10 cellular contexts compared by ENCODE assay signal in the genomic region with DNA sequence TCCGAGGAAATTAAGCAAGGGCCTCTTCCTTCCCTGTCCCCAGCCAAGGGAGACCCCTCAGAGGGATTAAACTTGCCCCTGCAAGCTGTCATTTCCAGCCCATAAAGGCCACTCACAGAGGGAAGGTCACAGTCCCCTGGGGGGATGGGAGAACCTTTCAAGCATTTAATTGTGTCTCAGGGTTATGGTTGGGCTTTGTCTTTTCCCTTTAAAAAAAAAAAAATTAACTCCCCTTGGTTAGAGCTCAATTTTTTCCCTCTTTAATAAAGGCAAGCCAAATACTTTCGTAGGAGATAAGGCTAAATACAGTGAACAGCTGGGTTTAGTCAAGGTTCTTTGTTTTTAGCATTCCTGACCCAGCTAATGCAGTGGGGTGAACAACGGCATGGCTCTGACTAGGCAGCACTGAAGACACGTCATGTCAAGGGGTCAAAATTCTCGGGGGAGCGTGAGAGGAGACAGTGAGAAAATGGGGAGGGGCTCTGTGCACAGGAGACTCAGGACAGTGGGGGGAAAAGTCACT. TPM values are rescaled to one million over a fixed set of nuclear protein-coding genes. Genes with fewer than 3 reads are reported as not detected.
DNase-seq lines count a peak whose midpoint lies in the region; ATAC-seq and TF ChIP-seq lines count a peak whose summit lies in the region.
"Had no signal": no experiment of that assay in that cellular context is flagged by ENCODE, and none has a peak within 500 bp of the region (broad histone marks: within the 10 kb centered on the region; RNA-seq: fewer than 3 reads in every experiment).

No MANE protein-coding gene starts in this region.

- peak overlapping the region; percentile 88 for H3K18ac ChIP-seq in trophoblast cell (ENCODE audit: low read length)

- H3K9ac ChIP-seq in trophoblast cell (ENCODE audit: low read length) = no peak overlapping the region

- H3K4ac ChIP-seq in trophoblast cell (ENCODE audit: low read depth, low read length) = peak overlapping the region; percentile 82

- H3K36me3 Mint-ChIP-seq in CD4-positive, CD25-positive, alpha-beta regulatory T cell = peaks cover 37% of the 10 kb centered on the region
- H3K36me3 Mint-ChIP-seq in WTC11 = peaks cover 52% of the 10 kb centered on the region
- H3K36me3 Mint-ChIP-seq: natural killer cell had no signal

- no peak overlapping the region for H3K4me3 ChIP-seq in CD4-positive, CD25-positive, alpha-beta regulatory T cell (ENCODE audit: low read depth, low read length)
- H3K4me3 ChIP-seq in trophoblast cell (ENCODE audit: low read depth, low read length) = no peak overlapping the region

- peak overlapping the region; percentile 98 for H4K91ac ChIP-seq in trophoblast cell (ENCODE audit: low read depth, low read length)

- H3K36me3 ChIP-seq in CD4-positive, CD25-positive, alpha-beta regulatory T cell (ENCODE audit: control insufficient read depth, insufficient read depth, low read length) = no peaks in the 10 kb centered on the region
- peaks cover 23 to 25% of the 10 kb centered on the region in 2 experiments for H3K36me3 ChIP-seq in trophoblast cell (ENCODE audit: control insufficient read depth in 1 of 2, insufficient read depth in 2 of 2, low read length in 2 of 2)

- WGBS in trophoblast cell (ENCODE audit: extremely low coverage, insufficient coverage, insufficient read length) = no CpG with 5 or more reads among the region's 6 CpGs

- peak overlapping the region; percentile 67 for H2AFZ ChIP-seq in trophoblast cell (ENCODE audit: insufficient read depth, low read length, poor library complexity)

- TF ChIP-seq CTCF in WTC11 (IDR thresholded peaks at IDR 0.05) = no peak

- H3K14ac ChIP-seq in trophoblast cell (ENCODE audit: low read length) = peak overlapping the region; percentile 95

- no peaks in the 10 kb centered on the region for H3K4me1 Mint-ChIP-seq in CD4-positive, CD25-positive, alpha-beta regulatory T cell
- H3K4me1 Mint-ChIP-seq in WTC11 = peaks cover 42% of the 10 kb centered on the region
- H3K4me1 Mint-ChIP-seq: natural killer cell had no signal

- H3K27me3 ChIP-seq in CD4-positive, CD25-positive, alpha-beta regulatory T cell (ENCODE audit: control insufficient read depth, insufficient read depth, low read length) = no peaks in the 10 kb centered on the region
- H3K27me3 ChIP-seq in trophoblast cell (ENCODE audit: insufficient read depth, low read length) = no peaks in the 10 kb centered on the region

- H3K4me2 ChIP-seq in trophoblast cell (ENCODE audit: low read length) = peak overlapping the region; percentile 60

- H3K27me3 Mint-ChIP-seq in CD4-positive, CD25-positive, alpha-beta regulatory T cell = no peaks in the 10 kb centered on the region
- H3K27me3 Mint-ChIP-seq in WTC11 (ENCODE audit: low read depth) = no peaks in the 10 kb centered on the region

- H3K9me3 Mint-ChIP-seq in CD4-positive, CD25-positive, alpha-beta regulatory T cell = no peaks in the 10 kb centered on the region
- H3K9me3 Mint-ChIP-seq in WTC11 = no peaks in the 10 kb centered on the region
- H3K9me3 Mint-ChIP-seq: natural killer cell had no signal

- peak overlapping the region; percentile 96 for H2BK5ac ChIP-seq in trophoblast cell (ENCODE audit: low read depth, low read length, poor library complexity)

- H3K27ac Mint-ChIP-seq in CD4-positive, CD25-positive, alpha-beta regulatory T cell = peak overlapping the region in 2 of 3 donors; percentile 48 to 73
- H3K27ac Mint-ChIP-seq in WTC11 = peak overlapping the region; percentile 65

- H2BK120ac ChIP-seq in trophoblast cell (ENCODE audit: insufficient read depth, low read length, poor library complexity) = peak overlapping the region; percentile 98

- H3K23ac ChIP-seq in trophoblast cell (ENCODE audit: low read length) = no peak overlapping the region

- DNase-seq in CD4-positive, CD25-positive, alpha-beta regulatory T cell = no peak
- DNase-seq in WTC11 (ENCODE audit: low spot score) (no peak), cardiac septum (ENCODE audit: low spot score) (peak; percentile 70), trophoblast cell (peak in 1 of 2 donors; percentile 44), NCI-H1694 treated with DMSO at 0.1 percent for 48 hours (lab: John Stamatoyannopoulos, UW) (no peak), Ammon's horn (ENCODE audit: low spot score) (no peak), COR-L47 (lab: John Stamatoyannopoulos, UW) (no peak)
- DNase-seq: activated CD4-positive, CD25-positive, alpha-beta regulatory T cell treated with anti-CD3 and anti-CD28 coated beads, Interleukin-2, amount 50 U/mL, for 72 hours; natural killer cell had no signal

- H3K9me3 ChIP-seq in CD4-positive, CD25-positive, alpha-beta regulatory T cell (ENCODE audit: control insufficient read depth in 2 of 2, low read length in 2 of 2) = no peaks in the 10 kb centered on the region
- peaks cover 2% of the 10 kb centered on the region for H3K9me3 ChIP-seq in trophoblast cell (ENCODE audit: insufficient read depth, low read depth, low read length)

- H3K4me1 ChIP-seq in CD4-positive, CD25-positive, alpha-beta regulatory T cell (ENCODE audit: control insufficient read depth, insufficient read depth, low read length, poor library complexity, severe bottlenecking) = no peaks in the 10 kb centered on the region
- peaks cover 34 to 37% of the 10 kb centered on the region in 2 experiments for H3K4me1 ChIP-seq in trophoblast cell (ENCODE audit: control insufficient read depth in 1 of 2, insufficient read depth in 2 of 2, low read length in 2 of 2)

- no peak overlapping the region for H3K4me3 Mint-ChIP-seq in CD4-positive, CD25-positive, alpha-beta regulatory T cell
- H3K4me3 Mint-ChIP-seq in WTC11 = peak overlapping the region; percentile 3; the same call in 1 of the 2 replicates
- H3K4me3 Mint-ChIP-seq: natural killer cell had no signal

- peak overlapping the region; percentile 57 for H2AK5ac ChIP-seq in trophoblast cell (ENCODE audit: low read length)

- POLR2A ChIA-PET in WTC11 (lab: Charles Lee) = no interaction called here

- no peak overlapping the region for H3K27ac ChIP-seq in CD4-positive, CD25-positive, alpha-beta regulatory T cell (ENCODE audit: insufficient read depth, low read length, poor library complexity, severe bottlenecking)
- peak overlapping the region; percentile 95 for H3K27ac ChIP-seq in trophoblast cell (ENCODE audit: low read depth, low read length)

- peaks cover 7% of the 10 kb centered on the region for H3K79me2 ChIP-seq in trophoblast cell (ENCODE audit: control insufficient read depth, insufficient read depth, low read length, poor library complexity)

- no peak for ATAC-seq in CD4-positive, CD25-positive, alpha-beta regulatory T cell (ENCODE audit: low read depth in 2 of 2)
- ATAC-seq in WTC11 = peak; percentile 46
- no peak for ATAC-seq in GM21390 (IDR thresholded peaks at IDR 0.05; ENCODE audit: unreplicated experiment)
- ATAC-seq: natural killer cell had no signal

- peaks cover 41% of the 10 kb centered on the region for H3K79me1 ChIP-seq in trophoblast cell (ENCODE audit: low read length)

- peak overlapping the region; percentile 78 for H2BK12ac ChIP-seq in trophoblast cell (ENCODE audit: low read length)

- H4K8ac ChIP-seq in trophoblast cell (ENCODE audit: low read depth, low read length) = peak overlapping the region; percentile 89

- CTCF ChIA-PET in WTC11 (lab: Charles Lee) = interaction anchor here (0.9 to 1.5 kb wide), 2 partner anchors 36 to 299 kb away, joined by 3 read pairs; no protein-coding TSS in a partner anchor

- intact Hi-C loops in cardiac septum (cut with DNase I) = no loop called here

- peak overlapping the region; percentile 83 for H4K12ac ChIP-seq in trophoblast cell (ENCODE audit: low read depth, low read length)

TF ChIP-seq in WTC11, 78 proteins besides CTCF, POLR2A, EP300 and RAD21 (continues in another document):
- TF ChIP-seq ZNF138 (CRISPR knock-in tag; conservative IDR thresholded peaks at IDR 0.05) (no peak), GRHL2 (CRISPR knock-in tag; IDR thresholded peaks at IDR 0.05; ENCODE audit: insufficient replicate concordance, severe bottlenecking) (no peak), ZNF219 (CRISPR knock-in tag; IDR thresholded peaks at IDR 0.05; ENCODE audit: borderline replicate concordance) (no peak), SP1 (CRISPR knock-in tag; conservative IDR thresholded peaks at IDR 0.05) (no peak), SMAD4 (CRISPR knock-in tag; IDR thresholded peaks at IDR 0.05) (no peak), ESRRA (CRISPR knock-in tag; IDR thresholded peaks at IDR 0.05; ENCODE audit: borderline replicate concordance) (no peak)
- TF ChIP-seq, protein P1, sequence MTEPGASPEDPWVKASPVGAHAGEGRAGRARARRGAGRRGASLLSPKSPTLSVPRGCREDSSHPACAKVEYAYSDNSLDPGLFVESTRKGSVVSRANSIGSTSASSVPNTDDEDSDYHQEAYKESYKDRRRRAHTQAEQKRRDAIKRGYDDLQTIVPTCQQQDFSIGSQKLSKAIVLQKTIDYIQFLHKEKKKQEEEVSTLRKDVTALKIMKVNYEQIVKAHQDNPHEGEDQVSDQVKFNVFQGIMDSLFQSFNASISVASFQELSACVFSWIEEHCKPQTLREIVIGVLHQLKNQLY (CRISPR knock-in tag; IDR thresholded peaks at IDR 0.05) = no peak
- TF ChIP-seq, protein P2, sequence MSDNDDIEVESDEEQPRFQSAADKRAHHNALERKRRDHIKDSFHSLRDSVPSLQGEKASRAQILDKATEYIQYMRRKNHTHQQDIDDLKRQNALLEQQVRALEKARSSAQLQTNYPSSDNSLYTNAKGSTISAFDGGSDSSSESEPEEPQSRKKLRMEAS (CRISPR knock-in tag; IDR thresholded peaks at IDR 0.05) = no peak
- TF ChIP-seq, protein P3, sequence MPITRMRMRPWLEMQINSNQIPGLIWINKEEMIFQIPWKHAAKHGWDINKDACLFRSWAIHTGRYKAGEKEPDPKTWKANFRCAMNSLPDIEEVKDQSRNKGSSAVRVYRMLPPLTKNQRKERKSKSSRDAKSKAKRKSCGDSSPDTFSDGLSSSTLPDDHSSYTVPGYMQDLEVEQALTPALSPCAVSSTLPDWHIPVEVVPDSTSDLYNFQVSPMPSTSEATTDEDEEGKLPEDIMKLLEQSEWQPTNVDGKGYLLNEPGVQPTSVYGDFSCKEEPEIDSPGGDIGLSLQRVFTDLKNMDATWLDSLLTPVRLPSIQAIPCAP (CRISPR knock-in tag; IDR thresholded peaks at IDR 0.05) = no peak

RNA-seq across cellular contexts. Expression of a gene that starts 30.4 kb away (rescaled TPM):
- 17.9 TPM for total RNA-seq in CD4-positive, CD25-positive, alpha-beta regulatory T cell
- polyA plus RNA-seq in CD4-positive, CD25-positive, alpha-beta regulatory T cell = 1 to 10 TPM in 3 of 4 donors, under 1 TPM in 1; 0.80 to 3.9 (median 1.7) TPM
- total RNA-seq in WTC11 (2021) (35.0 to 37.3 TPM (median 37.0 TPM) in 3 replicates), cardiac septum (12.4 TPM)
- polyA plus RNA-seq in trophoblast cell (2013) = 35.5 and 36.3 TPM in 2 replicates
